ENCODE assay signal across 18 cellular contexts in genomic region chr12:11672833-11673232, GRCh38. TPM values are rescaled to one million over a fixed set of nuclear protein-coding genes. Genes with fewer than 3 reads are reported as not detected.
DNase-seq lines count a peak whose midpoint lies in the region; ATAC-seq, FAIRE-seq and TF ChIP-seq lines count a peak whose summit lies in the region.
"Had no signal": no experiment of that assay in that cellular context is flagged by ENCODE, and none has a peak within 500 bp of the region (broad histone marks: within the 10 kb centered on the region; RNA-seq: fewer than 3 reads in every experiment).

No MANE protein-coding gene starts in this region.

- H3K4me3 Mint-ChIP-seq in MCF 10A (ENCODE audit: unreplicated experiment) = no peak overlapping the region
- H3K4me3 Mint-ChIP-seq: activated CD4-positive, alpha-beta memory T cell treated with anti-CD3 and anti-CD28 coated beads for 36 hours; activated T-cell treated with anti-CD3 and anti-CD28 coated beads, Interleukin-2, amount 50 U/mL, for 24 hours had no signal

- intact Hi-C loops in breast epithelium (cut with DNase I; ENCODE audit: low total_unique reads) = no loop called here
- intact Hi-C loops in MCF 10A (cut with micrococcal nuclease) = no loop called here
- intact Hi-C loops in pancreas (cut with DNase I) = no loop called here

- H3K27me3 ChIP-seq in breast epithelium (no peaks in the 10 kb centered on the region), gastroesophageal sphincter (no peaks in the 10 kb centered on the region), pancreas (no peaks in the 10 kb centered on the region), upper lobe of left lung (no peaks in the 10 kb centered on the region)
- H3K27me3 ChIP-seq: brain microvascular endothelial cell, tibial nerve had no signal

- H3K9me3 ChIP-seq in breast epithelium (no peaks in the 10 kb centered on the region), gastroesophageal sphincter (no peaks in the 10 kb centered on the region), pancreas (no peaks in the 10 kb centered on the region), upper lobe of left lung (no peaks in the 10 kb centered on the region)
- H3K9me3 ChIP-seq: lower lobe of right lung, tibial nerve had no signal

- no peak for FAIRE-seq in pancreas (lab: Jason Lieb, UNC)

- BruUV-seq in MCF 10A (replicated peaks; lab: Mats Ljungman, UMichigan) = no TSS peak

- H3K36me3 Mint-ChIP-seq in MCF 10A (ENCODE audit: insufficient read depth, unreplicated experiment) = no peaks in the 10 kb centered on the region
- H3K36me3 Mint-ChIP-seq: naive B cell had no signal

- TF ChIP-seq CTCF in breast epithelium (IDR thresholded peaks at IDR 0.05) (no peak), MCF 10A (IDR thresholded peaks at IDR 0.05; ENCODE audit: unreplicated experiment) (no peak), gastroesophageal sphincter (IDR thresholded peaks at IDR 0.05) (no peak), pancreas (IDR thresholded peaks at IDR 0.05) (no peak), upper lobe of left lung (IDR thresholded peaks at IDR 0.05) (no peak)

- POLR2A ChIA-PET in MCF 10A (lab: Yijun Ruan, JAX) = interaction anchor here (0.5 to 1.4 kb wide), 3 partner anchors 16 to 202 kb away, joined by 3 to 5 read pairs (median 3); no protein-coding TSS in a partner anchor

- no peaks in the 10 kb centered on the region for H3K9me3 Mint-ChIP-seq in MCF 10A (ENCODE audit: unreplicated experiment)
- H3K9me3 Mint-ChIP-seq: activated CD4-positive, alpha-beta memory T cell treated with anti-CD3 and anti-CD28 coated beads for 36 hours; activated naive CD4-positive, alpha-beta T cell treated with anti-CD3 and anti-CD28 coated beads, Interleukin-2, amount 50 U/mL, for 72 hours; activated T-cell treated with anti-CD3 and anti-CD28 coated beads, Interleukin-2, amount 50 U/mL, for 24 hours; naive B cell had no signal

- peaks cover 33% of the 10 kb centered on the region for H3K4me1 Mint-ChIP-seq in MCF 10A (ENCODE audit: insufficient read depth, unreplicated experiment)

- no peak for TF ChIP-seq EP300 in gastroesophageal sphincter (IDR thresholded peaks at IDR 0.05)
- no peak for TF ChIP-seq EP300 in upper lobe of left lung (IDR thresholded peaks at IDR 0.05)

- DNase-seq in breast epithelium (ENCODE audit: low spot score in 2 of 2) (no peak), MCF 10A (ENCODE audit: unreplicated experiment) (no peak), pancreas (no peak), upper lobe of left lung (peak in 1 of 2 donors; percentile 3), EL (no peak)
- DNase-seq: activated CD4-positive, alpha-beta memory T cell treated with anti-CD3 and anti-CD28 coated beads for 36 hours; activated T-cell treated with anti-CD3 and anti-CD28 coated beads, Interleukin-2, amount 50 U/mL, for 24 hours; brain microvascular endothelial cell; lower lobe of right lung; naive B cell; NCI-H1436; stimulated activated CD4-positive, alpha-beta T cell treated with anti-CD3 and anti-CD28 coated beads, Interleukin-12 subunit alpha, Interleukin-12 subunit beta, amount 100 ng/mL, for 4 hours had no signal

- no peaks in the 10 kb centered on the region for H3K27me3 Mint-ChIP-seq in MCF 10A (ENCODE audit: insufficient read depth, unreplicated experiment)
- H3K27me3 Mint-ChIP-seq: activated CD4-positive, alpha-beta memory T cell treated with anti-CD3 and anti-CD28 coated beads for 36 hours; activated T-cell treated with anti-CD3 and anti-CD28 coated beads, Interleukin-2, amount 50 U/mL, for 24 hours; naive B cell had no signal

- CTCF ChIA-PET in MCF 10A (lab: Yijun Ruan, JAX) = interaction anchor here (0.6 to 1.0 kb wide), 3 partner anchors 8 to 357 kb away, joined by 3 to 4 read pairs (median 3); no protein-coding TSS in a partner anchor

- H3K36me3 ChIP-seq in breast epithelium (no peaks in the 10 kb centered on the region), gastroesophageal sphincter (peaks cover 0 to under 1% of the 10 kb centered on the region in 2 donors), pancreas (no peaks in the 10 kb centered on the region), upper lobe of left lung (peaks cover 0 to under 1% (median 0%) of the 10 kb centered on the region in 4 donors)
- H3K36me3 ChIP-seq: brain microvascular endothelial cell had no signal

- TF ChIP-seq POLR2A in breast epithelium (IDR thresholded peaks at IDR 0.05) = no peak
- no peak for TF ChIP-seq POLR2A in gastroesophageal sphincter (IDR thresholded peaks at IDR 0.05)
- TF ChIP-seq POLR2A in upper lobe of left lung (IDR thresholded peaks at IDR 0.05) = no peak

- 54 to 72% methylated on average over 5 to 6 of the region's 7 CpGs for WGBS in gastroesophageal sphincter (ENCODE audit: low coverage in 1 of 2), 2 donors
- 33 to 36% methylated on average over 7 of the region's 7 CpGs for WGBS in pancreas, 2 donors
- WGBS in upper lobe of left lung, 2 donors = 57 to 67% methylated on average over 7 of the region's 7 CpGs

- H3K27ac Mint-ChIP-seq in MCF 10A (ENCODE audit: low read depth, unreplicated experiment) = no peak overlapping the region
- H3K27ac Mint-ChIP-seq: activated CD4-positive, alpha-beta memory T cell treated with anti-CD3 and anti-CD28 coated beads for 36 hours; activated T-cell treated with anti-CD3 and anti-CD28 coated beads, Interleukin-2, amount 50 U/mL, for 24 hours had no signal

- H3K4me3 ChIP-seq in breast epithelium = peak overlapping the region in 1 of 3 donors; percentile 16
- no peak overlapping the region for H3K4me3 ChIP-seq in gastroesophageal sphincter
- H3K4me3 ChIP-seq in pancreas = no peak overlapping the region
- no peak overlapping the region for H3K4me3 ChIP-seq in upper lobe of left lung
- H3K4me3 ChIP-seq: lower lobe of right lung, tibial nerve had no signal

- peaks cover 4 to 40% of the 10 kb centered on the region in 2 donors for H3K4me1 ChIP-seq in breast epithelium
- peaks cover 0 to 100% (median 18%) of the 10 kb centered on the region in 3 donors for H3K4me1 ChIP-seq in gastroesophageal sphincter
- peaks cover 0 to 31% (median 21%) of the 10 kb centered on the region in 3 donors for H3K4me1 ChIP-seq in pancreas
- H3K4me1 ChIP-seq in upper lobe of left lung = peaks cover 43 to 72% (median 47%) of the 10 kb centered on the region in 4 donors

- H3K27ac ChIP-seq in breast epithelium = peak overlapping the region; percentile 62 to 76
- peak overlapping the region in 3 of 4 donors; percentile 41 to 59 (median 51) for H3K27ac ChIP-seq in gastroesophageal sphincter
- H3K27ac ChIP-seq in pancreas = no peak overlapping the region
- H3K27ac ChIP-seq in upper lobe of left lung = peak overlapping the region in 3 of 4 donors; percentile 10 to 74 (median 31)
- H3K27ac ChIP-seq: brain microvascular endothelial cell, C4-2B, lower lobe of right lung, tibial nerve had no signal

- ATAC-seq in gastroesophageal sphincter = no peak
- ATAC-seq in pancreas = peak; percentile 42 to 85 (median 72)
- ATAC-seq in upper lobe of left lung (ENCODE audit: low FRiP score in 2 of 2) = peak in 1 of 2 donors; percentile 37
- ATAC-seq in HG02973 (IDR thresholded peaks at IDR 0.05; ENCODE audit: unreplicated experiment) = no peak
- ATAC-seq in GM21360 (IDR thresholded peaks at IDR 0.05; ENCODE audit: unreplicated experiment) = no peak
- ATAC-seq: activated naive CD4-positive, alpha-beta T cell treated with anti-CD3 and anti-CD28 coated beads, Interleukin-2, amount 50 U/mL, for 72 hours had no signal

RNA-seq across cellular contexts. Expression of gene ETV6, which starts 23.4 kb away (rescaled TPM):
- total RNA-seq in breast epithelium (10 to 100 TPM; 17.8 to 58.7 (median 45.2) TPM), MCF 10A (2022) (16.9 and 19.3 TPM in 2 replicates), gastroesophageal sphincter (10 to 100 TPM; 18.7 to 30.1 (median 21.1) TPM), pancreas (10 to 100 TPM; 16.1 to 31.6 (median 19.1) TPM), upper lobe of left lung (10 to 100 TPM; 22.2 to 93.2 (median 37.5) TPM)
- 1 to 10 TPM; 5.1 to 5.3 TPM for polyA plus RNA-seq in pancreas

Comparison
In these comparisons a context has a peak if more than half of its experiments do, and no peak if none do; other contexts are left out.
1. H3K27ac ChIP-seq: peak in breast epithelium (2 of 2), gastroesophageal sphincter (3 of 4) and upper lobe of left lung (3 of 4); none in pancreas (0 of 4).
2. ATAC-seq: peak in pancreas (4 of 4); none in gastroesophageal sphincter (single experiment), HG02973 (single experiment) and GM21360 (single experiment).